In genomic region chr16:85557083-85557975, GRCh38 we compare ENCODE assay signal across 8 cellular contexts. TPM values are rescaled to one million over a fixed set of nuclear protein-coding genes. Genes with fewer than 3 reads are reported as not detected.
DNase-seq lines count a peak whose midpoint lies in the region; ATAC-seq and TF ChIP-seq lines count a peak whose summit lies in the region.

No MANE protein-coding gene starts in this region.

- TF ChIP-seq CTCF in Caco-2 (IDR thresholded peaks at IDR 0.05; ENCODE audit: insufficient read depth in 1 of 2, low read depth in 1 of 2, low read length in 1 of 2, severe bottlenecking in 1 of 2, unreplicated experiment in 1 of 2) (peak; percentile 19 to 50), HFF-Myc (IDR thresholded peaks at IDR 0.05; ENCODE audit: low read depth, low read length, missing control alignments) (no peak)

- ATAC-seq in T-cell (replicated peaks in 1 of 4) = peak; percentile 27 to 58 (median 42)
- peak; percentile 9 for ATAC-seq in central memory CD8-positive, alpha-beta T cell (replicated peaks; ENCODE audit: extremely low read depth, poor library complexity, severe bottlenecking)
- no peak for ATAC-seq in GM21619 (IDR thresholded peaks at IDR 0.05; ENCODE audit: unreplicated experiment)
- ATAC-seq in GM19467 (IDR thresholded peaks at IDR 0.05; ENCODE audit: unreplicated experiment) = no peak

- peak overlapping the region; percentile 31 for H3K27ac ChIP-seq in mesenchymal stem cell (ENCODE audit: low read length, poor library complexity, severe bottlenecking)
- H3K27ac ChIP-seq in thymus (ENCODE audit: low read depth) = peak overlapping the region; percentile 97

- H2BK12ac ChIP-seq in mesenchymal stem cell (ENCODE audit: low read length in 2 of 2) = peak overlapping the region in 1 of 2 experiments; percentile 1

- peak overlapping the region in 1 of 2 experiments; percentile 82 for H3K4ac ChIP-seq in mesenchymal stem cell (ENCODE audit: low read depth in 1 of 2, low read length in 2 of 2)

- H3K18ac ChIP-seq in mesenchymal stem cell (ENCODE audit: low read depth in 1 of 2, low read length in 2 of 2) = peak overlapping the region; percentile 59 to 64

- intact Hi-C loops in Caco-2 (cut with micrococcal nuclease; ENCODE audit: unreplicated experiment) = loop anchor here (2.0 to 5.0 kb wide), 2 partner anchors 65 to 120 kb away; no protein-coding TSS in a partner anchor

- H4K91ac ChIP-seq in mesenchymal stem cell (ENCODE audit: low read length) = peak overlapping the region; percentile 96

- no peaks in the 10 kb centered on the region for H3K9me3 Mint-ChIP-seq in Caco-2 (ENCODE audit: unreplicated experiment)
- no peaks in the 10 kb centered on the region for H3K9me3 Mint-ChIP-seq in T-cell
- H3K9me3 Mint-ChIP-seq in central memory CD8-positive, alpha-beta T cell = no peaks in the 10 kb centered on the region

- H3K27ac Mint-ChIP-seq in Caco-2 (ENCODE audit: unreplicated experiment) = peak overlapping the region; percentile 73
- peak overlapping the region; percentile 83 to 93 for H3K27ac Mint-ChIP-seq in T-cell
- peak overlapping the region; percentile 97 for H3K27ac Mint-ChIP-seq in central memory CD8-positive, alpha-beta T cell (ENCODE audit: low read depth)

- H3K14ac ChIP-seq in mesenchymal stem cell (ENCODE audit: low read length in 2 of 2) = peak overlapping the region in 1 of 2 experiments; percentile 12

- H3K9me3 ChIP-seq in Caco-2 = no peaks in the 10 kb centered on the region
- no peaks in the 10 kb centered on the region for H3K9me3 ChIP-seq in mesenchymal stem cell (ENCODE audit: control insufficient read depth, low read length)
- H3K9me3 ChIP-seq in thymus (ENCODE audit: control insufficient read depth) = no peaks in the 10 kb centered on the region

- peaks cover 19% of the 10 kb centered on the region for H3K36me3 Mint-ChIP-seq in Caco-2 (ENCODE audit: insufficient read depth, unreplicated experiment)
- peaks cover 2% of the 10 kb centered on the region for H3K36me3 Mint-ChIP-seq in T-cell
- peaks cover 44% of the 10 kb centered on the region for H3K36me3 Mint-ChIP-seq in central memory CD8-positive, alpha-beta T cell (ENCODE audit: insufficient read depth)

- under 1% methylated on average over 18 of the region's 22 CpGs for WGBS in mesenchymal stem cell
- 2% methylated on average over 22 of the region's 22 CpGs for WGBS in thymus

- H2AK5ac ChIP-seq in mesenchymal stem cell (ENCODE audit: low read length, severe bottlenecking) = no peak overlapping the region

- H3K36me3 ChIP-seq in Caco-2 (ENCODE audit: control insufficient read depth, insufficient read depth, low read length) = no peaks in the 10 kb centered on the region
- H3K36me3 ChIP-seq in mesenchymal stem cell (ENCODE audit: control insufficient read depth in 1 of 2, insufficient read depth in 2 of 2, low read depth in 1 of 2, low read length in 2 of 2) = peaks cover 0 to 2% of the 10 kb centered on the region in 2 experiments
- H3K36me3 ChIP-seq in thymus (ENCODE audit: control insufficient read depth, insufficient read depth) = peaks cover 7% of the 10 kb centered on the region

- POLR2A ChIA-PET in Caco-2 (lab: Charles Lee) = interaction anchor here (0.6 to 1.3 kb wide), 9 partner anchors 12 to 857 kb away, joined by 3 to 8 read pairs (median 4); partner anchors contain the start of gene GSE1
- POLR2A ChIA-PET in T-cell (lab: Charles Lee) = interaction anchor here (0.6 to 0.9 kb wide), 4 partner anchors 168 to 862 kb away, joined by 3 to 4 read pairs (median 4); no protein-coding TSS in a partner anchor

- TSS peak; percentile 47 for BruUV-seq in Caco-2 (replicated peaks; lab: Mats Ljungman, UMichigan)

- H3K27me3 ChIP-seq in Caco-2 (replicated peaks; ENCODE audit: control insufficient read depth, insufficient read depth, low read length) (no peaks in the 10 kb centered on the region), mesenchymal stem cell (ENCODE audit: control insufficient read depth in 1 of 2, insufficient read depth in 1 of 2, low read length in 2 of 2) (no peaks in the 10 kb centered on the region), thymus (ENCODE audit: control insufficient read depth, insufficient read depth) (no peaks in the 10 kb centered on the region)

- peaks cover 26% of the 10 kb centered on the region for H3K4me1 Mint-ChIP-seq in Caco-2 (ENCODE audit: low read depth, unreplicated experiment)
- peaks cover 36 to 47% (median 41%) of the 10 kb centered on the region in 3 donors for H3K4me1 Mint-ChIP-seq in T-cell
- H3K4me1 Mint-ChIP-seq in central memory CD8-positive, alpha-beta T cell = peaks cover 62% of the 10 kb centered on the region

- H3K4me1 ChIP-seq in Caco-2 (peaks cover 34% of the 10 kb centered on the region), mesenchymal stem cell (ENCODE audit: control insufficient read depth, insufficient read depth, low read depth, low read length) (peaks cover 31% of the 10 kb centered on the region), thymus (ENCODE audit: control insufficient read depth, insufficient read depth, low read length) (peaks cover 18% of the 10 kb centered on the region)

- H3K9ac ChIP-seq in mesenchymal stem cell (ENCODE audit: low read length) = peak overlapping the region; percentile 91

- H3K79me1 ChIP-seq in mesenchymal stem cell (replicated peaks; ENCODE audit: low read length, poor library complexity, severe bottlenecking) = peaks cover 25% of the 10 kb centered on the region

- H3K4me3 Mint-ChIP-seq in Caco-2 (ENCODE audit: unreplicated experiment) (peak overlapping the region; percentile 93), T-cell (peak overlapping the region; percentile 78 to 89 (median 79))
- peak overlapping the region; percentile 96 for H3K4me3 Mint-ChIP-seq in central memory CD8-positive, alpha-beta T cell

- H2BK5ac ChIP-seq in mesenchymal stem cell (ENCODE audit: low read depth, low read length, poor library complexity, severe bottlenecking) = peak overlapping the region; percentile 23

- no peak overlapping the region for H2AFZ ChIP-seq in mesenchymal stem cell (ENCODE audit: low read depth, low read length)

- peak overlapping the region; percentile 3 for H4K8ac ChIP-seq in mesenchymal stem cell (ENCODE audit: low read length)

- no peak overlapping the region for H3K23ac ChIP-seq in mesenchymal stem cell (ENCODE audit: low read length in 2 of 2)

- H3K4me3 ChIP-seq in Caco-2 (ENCODE audit: low read depth, low read length) = peak overlapping the region; percentile 76
- peak overlapping the region; percentile 66 for H3K4me3 ChIP-seq in HFF-Myc (replicated peaks; ENCODE audit: low read depth, low read length)
- peak overlapping the region; percentile 85 to 88 for H3K4me3 ChIP-seq in mesenchymal stem cell (ENCODE audit: insufficient read depth in 1 of 2, low read depth in 1 of 2, low read length in 2 of 2)
- H3K4me3 ChIP-seq in thymus (ENCODE audit: low read length) = peak overlapping the region; percentile 97

- no peak overlapping the region for H2BK120ac ChIP-seq in mesenchymal stem cell (ENCODE audit: low read depth, low read length)

- H3K27me3 Mint-ChIP-seq in Caco-2 (ENCODE audit: insufficient read depth, unreplicated experiment) = no peaks in the 10 kb centered on the region
- no peaks in the 10 kb centered on the region for H3K27me3 Mint-ChIP-seq in T-cell
- H3K27me3 Mint-ChIP-seq in central memory CD8-positive, alpha-beta T cell = no peaks in the 10 kb centered on the region

- CTCF ChIA-PET in Caco-2 (lab: Charles Lee) = interaction anchor here (0.6 to 2.3 kb wide), 36 partner anchors 20 to 623 kb away, joined by 3 to 19 read pairs (median 6); partner anchors contain the start of genes GINS2 and GSE1
- CTCF ChIA-PET in T-cell (lab: Charles Lee) = interaction anchor here (0.6 to 1.8 kb wide), 12 partner anchors 11 to 227 kb away, joined by 3 to 8 read pairs (median 4); partner anchors contain the start of gene GSE1 (in 1 of the 2)

- peak overlapping the region; percentile 80 for H2BK15ac ChIP-seq in mesenchymal stem cell (ENCODE audit: low read depth, poor library complexity, severe bottlenecking)

- DNase-seq in Caco-2 (peak; percentile 51 to 64), HFF-Myc (ENCODE audit: extremely low read depth, low read depth) (no peak), T-cell (peak in 20 of 34 experiments; percentile 21 to 53 (median 39)), mesenchymal stem cell (peak; percentile 64)
- no peak for DNase-seq in central memory CD8-positive, alpha-beta T cell (ENCODE audit: low spot score in 2 of 2)

- H3K4me2 ChIP-seq in mesenchymal stem cell (ENCODE audit: low read length, poor library complexity, severe bottlenecking) = peak overlapping the region; percentile 64

RNA-seq across cellular contexts. Expression of gene GSE1, which starts 55.8 kb away (rescaled TPM):
- total RNA-seq in Caco-2 (2022) (140 and 142 TPM in 2 replicates), T-cell (10 to 100 TPM; 29.1 to 61.7 (median 37.4) TPM)
- polyA plus RNA-seq in mesenchymal stem cell (2013, experiment 1 of 2) = 39.2 TPM
- 38.5 TPM for polyA plus RNA-seq in mesenchymal stem cell (2013, experiment 2 of 2)
- 29.9 TPM for polyA plus RNA-seq in thymus

Comparison
In these comparisons a context has a peak if more than half of its experiments do, and no peak if none do; other contexts are left out.
1. DNase-seq: peak in Caco-2 (2 of 2), T-cell (20 of 34) and mesenchymal stem cell (single experiment); none in HFF-Myc (single experiment) and central memory CD8-positive, alpha-beta T cell (0 of 2).
2. ATAC-seq: peak in T-cell (4 of 4) and central memory CD8-positive, alpha-beta T cell (single experiment); none in GM21619 (single experiment) and GM19467 (single experiment).
3. Peak in every context shown above with its lines, with median percentiles within 50 percentile points of each other: H3K4me3 ChIP-seq, H3K27ac Mint-ChIP-seq and H3K4me3 Mint-ChIP-seq.